ENCODE assay signal across 1 cellular context in the genomic region with DNA sequence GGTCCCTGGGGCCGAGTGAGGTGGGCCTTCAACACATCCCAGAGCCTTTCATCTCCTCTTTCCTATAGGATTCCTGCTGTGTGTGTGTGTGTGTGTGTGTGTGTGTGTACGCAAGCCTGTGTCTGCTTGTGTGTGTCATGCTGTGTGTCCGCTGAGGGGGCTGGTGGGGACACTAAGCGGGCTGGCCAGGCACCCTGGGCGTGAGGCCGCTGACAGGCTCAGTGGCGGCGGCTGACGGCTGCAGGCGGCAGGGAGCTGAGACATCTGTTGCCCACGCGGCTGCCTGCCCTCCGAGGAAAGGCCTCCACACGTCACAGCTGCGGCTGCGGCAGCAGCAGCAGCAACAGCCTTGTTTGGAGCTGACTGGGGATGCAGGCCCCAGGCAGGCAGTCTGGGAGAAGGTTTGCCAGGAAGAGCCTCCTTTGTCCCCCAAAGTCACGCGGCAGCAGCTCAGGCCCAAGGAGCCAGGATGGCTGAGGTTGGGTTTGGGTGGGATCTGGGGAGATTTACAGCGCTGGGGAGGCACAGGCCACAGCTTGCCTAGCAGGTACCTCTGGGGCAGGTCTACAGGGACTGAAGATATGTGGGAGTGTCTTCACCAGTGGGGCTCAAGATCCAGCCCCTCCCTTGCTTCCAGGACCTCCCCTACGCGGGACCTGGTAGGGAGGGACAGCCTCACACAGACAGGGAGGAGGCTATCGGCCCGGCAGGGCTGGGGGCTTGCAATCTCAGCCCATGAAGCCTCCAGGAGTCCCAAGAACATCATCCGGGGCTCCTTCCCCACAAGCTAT.
TF ChIP-seq lines count a peak whose summit lies in the region.

No MANE protein-coding gene starts in this region.

TF ChIP-seq in GM23338, 12 proteins besides CTCF, POLR2A, EP300 and RAD21 (continued from another document):
- TF ChIP-seq, protein P1, sequence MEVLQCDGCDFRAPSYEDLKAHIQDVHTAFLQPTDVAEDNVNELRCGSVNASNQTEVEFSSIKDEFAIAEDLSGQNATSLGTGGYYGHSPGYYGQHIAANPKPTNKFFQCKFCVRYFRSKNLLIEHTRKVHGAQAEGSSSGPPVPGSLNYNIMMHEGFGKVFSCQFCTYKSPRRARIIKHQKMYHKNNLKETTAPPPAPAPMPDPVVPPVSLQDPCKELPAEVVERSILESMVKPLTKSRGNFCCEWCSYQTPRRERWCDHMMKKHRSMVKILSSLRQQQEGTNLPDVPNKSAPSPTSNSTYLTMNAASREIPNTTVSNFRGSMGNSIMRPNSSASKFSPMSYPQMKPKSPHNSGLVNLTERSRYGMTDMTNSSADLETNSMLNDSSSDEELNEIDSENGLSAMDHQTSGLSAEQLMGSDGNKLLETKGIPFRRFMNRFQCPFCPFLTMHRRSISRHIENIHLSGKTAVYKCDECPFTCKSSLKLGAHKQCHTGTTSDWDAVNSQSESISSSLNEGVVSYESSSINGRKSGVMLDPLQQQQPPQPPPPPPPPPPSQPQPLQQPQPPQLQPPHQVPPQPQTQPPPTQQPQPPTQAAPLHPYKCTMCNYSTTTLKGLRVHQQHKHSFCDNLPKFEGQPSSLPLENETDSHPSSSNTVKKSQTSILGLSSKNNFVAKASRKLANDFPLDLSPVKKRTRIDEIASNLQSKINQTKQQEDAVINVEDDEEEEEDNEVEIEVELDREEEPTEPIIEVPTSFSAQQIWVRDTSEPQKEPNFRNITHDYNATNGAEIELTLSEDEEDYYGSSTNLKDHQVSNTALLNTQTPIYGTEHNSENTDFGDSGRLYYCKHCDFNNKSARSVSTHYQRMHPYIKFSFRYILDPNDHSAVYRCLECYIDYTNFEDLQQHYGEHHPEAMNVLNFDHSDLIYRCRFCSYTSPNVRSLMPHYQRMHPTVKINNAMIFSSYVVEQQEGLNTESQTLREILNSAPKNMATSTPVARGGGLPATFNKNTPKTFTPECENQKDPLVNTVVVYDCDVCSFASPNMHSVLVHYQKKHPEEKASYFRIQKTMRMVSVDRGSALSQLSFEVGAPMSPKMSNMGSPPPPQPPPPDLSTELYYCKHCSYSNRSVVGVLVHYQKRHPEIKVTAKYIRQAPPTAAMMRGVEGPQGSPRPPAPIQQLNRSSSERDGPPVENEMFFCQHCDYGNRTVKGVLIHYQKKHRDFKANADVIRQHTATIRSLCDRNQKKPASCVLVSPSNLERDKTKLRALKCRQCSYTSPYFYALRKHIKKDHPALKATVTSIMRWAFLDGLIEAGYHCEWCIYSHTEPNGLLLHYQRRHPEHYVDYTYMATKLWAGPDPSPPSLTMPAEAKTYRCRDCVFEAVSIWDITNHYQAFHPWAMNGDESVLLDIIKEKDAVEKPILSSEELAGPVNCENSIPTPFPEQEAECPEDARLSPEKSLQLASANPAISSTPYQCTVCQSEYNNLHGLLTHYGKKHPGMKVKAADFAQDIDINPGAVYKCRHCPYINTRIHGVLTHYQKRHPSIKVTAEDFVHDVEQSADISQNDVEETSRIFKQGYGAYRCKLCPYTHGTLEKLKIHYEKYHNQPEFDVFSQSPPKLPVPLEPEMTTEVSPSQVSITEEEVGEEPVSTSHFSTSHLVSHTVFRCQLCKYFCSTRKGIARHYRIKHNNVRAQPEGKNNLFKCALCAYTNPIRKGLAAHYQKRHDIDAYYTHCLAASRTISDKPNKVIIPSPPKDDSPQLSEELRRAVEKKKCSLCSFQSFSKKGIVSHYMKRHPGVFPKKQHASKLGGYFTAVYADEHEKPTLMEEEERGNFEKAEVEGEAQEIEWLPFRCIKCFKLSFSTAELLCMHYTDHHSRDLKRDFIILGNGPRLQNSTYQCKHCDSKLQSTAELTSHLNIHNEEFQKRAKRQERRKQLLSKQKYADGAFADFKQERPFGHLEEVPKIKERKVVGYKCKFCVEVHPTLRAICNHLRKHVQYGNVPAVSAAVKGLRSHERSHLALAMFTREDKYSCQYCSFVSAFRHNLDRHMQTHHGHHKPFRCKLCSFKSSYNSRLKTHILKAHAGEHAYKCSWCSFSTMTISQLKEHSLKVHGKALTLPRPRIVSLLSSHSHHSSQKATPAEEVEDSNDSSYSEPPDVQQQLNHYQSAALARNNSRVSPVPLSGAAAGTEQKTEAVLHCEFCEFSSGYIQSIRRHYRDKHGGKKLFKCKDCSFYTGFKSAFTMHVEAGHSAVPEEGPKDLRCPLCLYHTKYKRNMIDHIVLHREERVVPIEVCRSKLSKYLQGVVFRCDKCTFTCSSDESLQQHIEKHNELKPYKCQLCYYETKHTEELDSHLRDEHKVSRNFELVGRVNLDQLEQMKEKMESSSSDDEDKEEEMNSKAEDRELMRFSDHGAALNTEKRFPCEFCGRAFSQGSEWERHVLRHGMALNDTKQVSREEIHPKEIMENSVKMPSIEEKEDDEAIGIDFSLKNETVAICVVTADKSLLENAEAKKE (CRISPR knock-in tag; IDR thresholded peaks at IDR 0.05) = no peak
- TF ChIP-seq ZNF331 (CRISPR knock-in tag; IDR thresholded peaks at IDR 0.05; ENCODE audit: low read depth) = no peak
- TF ChIP-seq, protein P2, sequence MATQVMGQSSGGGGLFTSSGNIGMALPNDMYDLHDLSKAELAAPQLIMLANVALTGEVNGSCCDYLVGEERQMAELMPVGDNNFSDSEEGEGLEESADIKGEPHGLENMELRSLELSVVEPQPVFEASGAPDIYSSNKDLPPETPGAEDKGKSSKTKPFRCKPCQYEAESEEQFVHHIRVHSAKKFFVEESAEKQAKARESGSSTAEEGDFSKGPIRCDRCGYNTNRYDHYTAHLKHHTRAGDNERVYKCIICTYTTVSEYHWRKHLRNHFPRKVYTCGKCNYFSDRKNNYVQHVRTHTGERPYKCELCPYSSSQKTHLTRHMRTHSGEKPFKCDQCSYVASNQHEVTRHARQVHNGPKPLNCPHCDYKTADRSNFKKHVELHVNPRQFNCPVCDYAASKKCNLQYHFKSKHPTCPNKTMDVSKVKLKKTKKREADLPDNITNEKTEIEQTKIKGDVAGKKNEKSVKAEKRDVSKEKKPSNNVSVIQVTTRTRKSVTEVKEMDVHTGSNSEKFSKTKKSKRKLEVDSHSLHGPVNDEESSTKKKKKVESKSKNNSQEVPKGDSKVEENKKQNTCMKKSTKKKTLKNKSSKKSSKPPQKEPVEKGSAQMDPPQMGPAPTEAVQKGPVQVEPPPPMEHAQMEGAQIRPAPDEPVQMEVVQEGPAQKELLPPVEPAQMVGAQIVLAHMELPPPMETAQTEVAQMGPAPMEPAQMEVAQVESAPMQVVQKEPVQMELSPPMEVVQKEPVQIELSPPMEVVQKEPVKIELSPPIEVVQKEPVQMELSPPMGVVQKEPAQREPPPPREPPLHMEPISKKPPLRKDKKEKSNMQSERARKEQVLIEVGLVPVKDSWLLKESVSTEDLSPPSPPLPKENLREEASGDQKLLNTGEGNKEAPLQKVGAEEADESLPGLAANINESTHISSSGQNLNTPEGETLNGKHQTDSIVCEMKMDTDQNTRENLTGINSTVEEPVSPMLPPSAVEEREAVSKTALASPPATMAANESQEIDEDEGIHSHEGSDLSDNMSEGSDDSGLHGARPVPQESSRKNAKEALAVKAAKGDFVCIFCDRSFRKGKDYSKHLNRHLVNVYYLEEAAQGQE (IDR thresholded peaks at IDR 0.05; ENCODE audit: unreplicated experiment) = no peak
- TF ChIP-seq POLR2AphosphoS5 (IDR thresholded peaks at IDR 0.05; ENCODE audit: low read depth) = no peak
- TF ChIP-seq JUNB (IDR thresholded peaks at IDR 0.05; ENCODE audit: unreplicated experiment) = no peak
- TF ChIP-seq STAT1 (IDR thresholded peaks at IDR 0.05; ENCODE audit: unreplicated experiment) = no peak
- no peak for TF ChIP-seq ZNF114 (CRISPR knock-in tag; IDR thresholded peaks at IDR 0.05)
